In genomic region chr6:1797801-1798200, GRCh38 we compare ENCODE assay signal across 15 cellular contexts.
DNase-seq lines count a peak whose midpoint lies in the region; ATAC-seq and TF ChIP-seq lines count a peak whose summit lies in the region.
"Had no signal": no experiment of that assay in that cellular context is flagged by ENCODE, and none has a peak within 500 bp of the region (broad histone marks: within the 10 kb centered on the region; RNA-seq: fewer than 3 reads in every experiment).

No MANE protein-coding gene starts in this region.

- ATAC-seq in SK-N-SH treated with all-trans-retinoic acid at 6 μM for 48 hours (peak; percentile 38), upper lobe of right lung (no peak)

- peaks cover 27% of the 10 kb centered on the region for H3K4me1 Mint-ChIP-seq in HFFc6 (ENCODE audit: low read depth)

- H3K9me3 ChIP-seq in upper lobe of right lung: no peaks in the 10 kb centered on the region
- H3K9me3 ChIP-seq: prostate gland, transverse colon had no signal

- no peak for TF ChIP-seq CTCF in HFFc6 (IDR thresholded peaks at IDR 0.05)
- no peak for TF ChIP-seq CTCF in upper lobe of right lung (IDR thresholded peaks at IDR 0.05)

- no peaks in the 10 kb centered on the region for H3K36me3 ChIP-seq in upper lobe of right lung
- H3K36me3 ChIP-seq: prostate gland, transverse colon had no signal

- no peaks in the 10 kb centered on the region for H3K27me3 ChIP-seq in upper lobe of right lung
- H3K27me3 ChIP-seq: transverse colon had no signal

- DNase-seq in COLO829 (ENCODE audit: low spot score): peak; percentile 40
- DNase-seq in HFFc6: peak; percentile 29
- DNase-seq in kidney glomerular epithelial cell (lab: John Stamatoyannopoulos, UW): peak; percentile 24
- DNase-seq in NCI-H524 treated with DMSO at 0.1 percent for 48 hours (lab: John Stamatoyannopoulos, UW): no peak
- DNase-seq in COR-L47 (lab: John Stamatoyannopoulos, UW): no peak
- DNase-seq in upper lobe of right lung: no peak
- DNase-seq in T1000 (lab: John Stamatoyannopoulos, UW): no peak
- DNase-seq: activated CD4-positive, alpha-beta T cell treated with anti-CD3 and anti-CD28 coated beads, Interleukin-2, amount 10 ng/mL, durations not matched to agents 24 days and 14 days; activated naive CD8-positive, alpha-beta T cell treated with anti-CD3 and anti-CD28 coated beads, Interleukin-2, amount 10 ng/mL, durations not matched to agents 7 days and 5 days; left cardiac atrium; NCI-H187 treated with DMSO at 0.1 percent for 48 hours had no signal

- no peak overlapping the region for H3K27ac ChIP-seq in upper lobe of right lung
- H3K27ac ChIP-seq: prostate gland, transverse colon had no signal

- peak overlapping the region; percentile 6 for H3K27ac Mint-ChIP-seq in HFFc6
- H3K27ac Mint-ChIP-seq: activated CD4-positive, alpha-beta T cell treated with anti-CD3 and anti-CD28 coated beads, Interleukin-2, amount 10 ng/mL, durations not matched to agents 24 days and 14 days; activated naive CD8-positive, alpha-beta T cell treated with anti-CD3 and anti-CD28 coated beads, Interleukin-2, amount 10 ng/mL, durations not matched to agents 7 days and 5 days; B cell had no signal

- peaks cover 7% of the 10 kb centered on the region for H3K4me1 ChIP-seq in upper lobe of right lung
- H3K4me1 ChIP-seq: transverse colon had no signal

- no peaks in the 10 kb centered on the region for H3K9me3 Mint-ChIP-seq in HFFc6
- H3K9me3 Mint-ChIP-seq: activated CD4-positive, alpha-beta T cell treated with anti-CD3 and anti-CD28 coated beads, Interleukin-2, amount 10 ng/mL, durations not matched to agents 24 days and 14 days; activated naive CD8-positive, alpha-beta T cell treated with anti-CD3 and anti-CD28 coated beads, Interleukin-2, amount 10 ng/mL, durations not matched to agents 7 days and 5 days had no signal

- no peaks in the 10 kb centered on the region for H3K36me3 Mint-ChIP-seq in HFFc6 (ENCODE audit: low read depth)

- H3K4me3 ChIP-seq in upper lobe of right lung: no peak overlapping the region
- H3K4me3 ChIP-seq: prostate gland, transverse colon had no signal

- no peaks in the 10 kb centered on the region; the same call in 1 of the 2 replicates for H3K27me3 Mint-ChIP-seq in HFFc6 (ENCODE audit: insufficient read depth)
- H3K27me3 Mint-ChIP-seq: activated CD4-positive, alpha-beta T cell treated with anti-CD3 and anti-CD28 coated beads, Interleukin-2, amount 10 ng/mL, durations not matched to agents 24 days and 14 days; activated naive CD8-positive, alpha-beta T cell treated with anti-CD3 and anti-CD28 coated beads, Interleukin-2, amount 10 ng/mL, durations not matched to agents 7 days and 5 days; B cell had no signal

- peak overlapping the region; percentile 27; the same call in 1 of the 2 replicates for H3K4me3 Mint-ChIP-seq in HFFc6
- H3K4me3 Mint-ChIP-seq: activated CD4-positive, alpha-beta T cell treated with anti-CD3 and anti-CD28 coated beads, Interleukin-2, amount 10 ng/mL, durations not matched to agents 24 days and 14 days; activated naive CD8-positive, alpha-beta T cell treated with anti-CD3 and anti-CD28 coated beads, Interleukin-2, amount 10 ng/mL, durations not matched to agents 7 days and 5 days; B cell had no signal

- intact Hi-C loops in upper lobe of right lung (cut with DNase I): no loop called here

TF ChIP-seq in SK-N-SH treated with all-trans-retinoic acid at 6 μM for 48 hours, 23 proteins besides CTCF, POLR2A, EP300 and RAD21:
- TF ChIP-seq ZFP30 (CRISPR knock-in tag; IDR thresholded peaks at IDR 0.05) (no peak), TSHZ2 (CRISPR knock-in tag; IDR thresholded peaks at IDR 0.05) (no peak), ISL1 (CRISPR knock-in tag; IDR thresholded peaks at IDR 0.05) (peak; percentile 42; the same call in 1 of the 2 replicates)
TF ChIP-seq in SK-N-SH treated with all-trans-retinoic acid at 6 μM for 48 hours: peak in this region for 1.

Comparison
In these comparisons a context has a peak if more than half of its experiments do, and no peak if none do; other contexts are left out.
1. DNase-seq: peak in COLO829 (single experiment), HFFc6 (single experiment) and kidney glomerular epithelial cell (single experiment); none in NCI-H524 treated with DMSO at 0.1 percent for 48 hours (single experiment), COR-L47 (single experiment), upper lobe of right lung (single experiment) and T1000 (single experiment).